In genomic region chr16:17887963-17888362, GRCh38 we compare ENCODE assay signal across 20 cellular contexts.
DNase-seq lines count a peak whose midpoint lies in the region; ATAC-seq and TF ChIP-seq lines count a peak whose summit lies in the region.
"Had no signal": no experiment of that assay in that cellular context is flagged by ENCODE, and none has a peak within 500 bp of the region (broad histone marks: within the 10 kb centered on the region; RNA-seq: fewer than 3 reads in every experiment).

No MANE protein-coding gene starts in this region.

- POLR2A ChIA-PET in activated CD4-positive, alpha-beta T cell treated with anti-CD3 and anti-CD28 coated beads for 36 hours (lab: Charles Lee) = no interaction called here

- WGBS in GM23248 (ENCODE audit: low coverage in 1 of 2, low lambda C conversion rate in 2 of 2, missing lambda C conversion rate in 2 of 2), 2 experiments = 56 to 61% methylated on average over 3 of the region's 3 CpGs

- no peaks in the 10 kb centered on the region for H3K36me3 Mint-ChIP-seq in activated CD4-positive, alpha-beta T cell treated with anti-CD3 and anti-CD28 coated beads for 36 hours (ENCODE audit: low read depth)
- H3K36me3 Mint-ChIP-seq: CD8-positive, alpha-beta T cell had no signal

- H3K4me1 ChIP-seq in GM23248 (ENCODE audit: insufficient read depth) (no peaks in the 10 kb centered on the region), tibial artery (no peaks in the 10 kb centered on the region)

- no peak overlapping the region for H3K27ac Mint-ChIP-seq in activated CD4-positive, alpha-beta T cell treated with anti-CD3 and anti-CD28 coated beads for 36 hours
- H3K27ac Mint-ChIP-seq: CD8-positive, alpha-beta T cell had no signal

- H2AFZ ChIP-seq in GM23248 = no peak overlapping the region
- H2AFZ ChIP-seq: PC-9 had no signal

- no peaks in the 10 kb centered on the region for H4K20me1 ChIP-seq in GM23248 (ENCODE audit: insufficient read depth)

- H3K36me3 ChIP-seq in GM23248 (ENCODE audit: low read depth) = no peaks in the 10 kb centered on the region
- no peaks in the 10 kb centered on the region for H3K36me3 ChIP-seq in tibial artery

- peak; percentile 61 for ATAC-seq in activated CD4-positive, alpha-beta T cell treated with anti-CD3 and anti-CD28 coated beads for 36 hours
- no peak for ATAC-seq in GM21737 (IDR thresholded peaks at IDR 0.05; ENCODE audit: unreplicated experiment)
- no peak for ATAC-seq in GM18907 (IDR thresholded peaks at IDR 0.05; ENCODE audit: unreplicated experiment)
- ATAC-seq: CD8-positive, alpha-beta T cell had no signal

- H3K4me3 Mint-ChIP-seq in activated CD4-positive, alpha-beta T cell treated with anti-CD3 and anti-CD28 coated beads for 36 hours = no peak overlapping the region
- H3K4me3 Mint-ChIP-seq: CD8-positive, alpha-beta T cell had no signal

- H3F3A ChIP-seq in GM23248 (ENCODE audit: insufficient read depth) = no peaks in the 10 kb centered on the region

- no peak overlapping the region for H3K4me2 ChIP-seq in GM23248 (ENCODE audit: unreplicated experiment)
- H3K4me2 ChIP-seq: PC-9 had no signal

- in situ Hi-C loops in GM23248 (cut with MboI) = no loop called here

- H3K9ac ChIP-seq in GM23248 = no peak overlapping the region

- peak; percentile 7 for DNase-seq in activated CD4-positive, alpha-beta T cell treated with anti-CD3 and anti-CD28 coated beads for 36 hours
- DNase-seq in activated CD4-positive, alpha-beta T cell treated with anti-CD3 and anti-CD28 coated beads, Interleukin-2, amount 50 U/mL, for 48 hours = no peak
- DNase-seq in GM23248 (peak; percentile 28), SK-N-DZ (ENCODE audit: low spot score) (peak; percentile 8), fibroblast of mammary gland (ENCODE audit: low read depth) (peak; percentile 37), tibial artery (no peak)
- DNase-seq: 8988T; AML-193; C1 segment of cervical spinal cord; CD8-positive, alpha-beta T cell; DND-41; GDM1; H7; Kasumi-1; NCI-H1092; NCI-H1436; NCI-H187 treated with DMSO at 0.1 percent for 48 hours; PC-9 had no signal

- TF ChIP-seq CTCF in fibroblast of mammary gland (conservative IDR thresholded peaks at IDR 0.05; ENCODE audit: control insufficient read depth, insufficient read depth, low read depth, low read length) (no peak), tibial artery (IDR thresholded peaks at IDR 0.05) (no peak)

- H3K4me3 ChIP-seq in GM23248 = no peak overlapping the region
- no peak overlapping the region for H3K4me3 ChIP-seq in fibroblast of mammary gland (ENCODE audit: control insufficient read depth, low read depth, low read length)
- H3K4me3 ChIP-seq in tibial artery = no peak overlapping the region
- H3K4me3 ChIP-seq: PC-9 had no signal

- H3K27me3 ChIP-seq in GM23248 (replicated peaks; ENCODE audit: insufficient read depth) = no peaks in the 10 kb centered on the region
- no peaks in the 10 kb centered on the region for H3K27me3 ChIP-seq in tibial artery

- peaks cover 16% of the 10 kb centered on the region for H3K27me3 Mint-ChIP-seq in activated CD4-positive, alpha-beta T cell treated with anti-CD3 and anti-CD28 coated beads for 36 hours

- intact Hi-C loops in activated CD4-positive, alpha-beta T cell treated with anti-CD3 and anti-CD28 coated beads for 36 hours (cut with DNase I, micrococcal nuclease) = no loop called here
- intact Hi-C loops in tibial artery (cut with DNase I; ENCODE audit: low total_unique reads) = no loop called here

- no peaks in the 10 kb centered on the region for H3K9me3 ChIP-seq in GM23248 (ENCODE audit: low read depth)
- H3K9me3 ChIP-seq in tibial artery = no peaks in the 10 kb centered on the region

- H3K9me2 ChIP-seq in GM23248 (ENCODE audit: insufficient read depth) = no peaks in the 10 kb centered on the region

- no peaks in the 10 kb centered on the region for H3K79me2 ChIP-seq in GM23248 (ENCODE audit: insufficient read depth)

- H3K27ac ChIP-seq in GM23248 = no peak overlapping the region
- H3K27ac ChIP-seq in tibial artery = no peak overlapping the region
- H3K27ac ChIP-seq: PC-9 had no signal

- CTCF ChIA-PET in activated CD4-positive, alpha-beta T cell treated with anti-CD3 and anti-CD28 coated beads for 36 hours (lab: Charles Lee) = no interaction called here

- H3K4me1 Mint-ChIP-seq in activated CD4-positive, alpha-beta T cell treated with anti-CD3 and anti-CD28 coated beads for 36 hours = no peaks in the 10 kb centered on the region

- peaks cover 2% of the 10 kb centered on the region for H3K9me3 Mint-ChIP-seq in activated CD4-positive, alpha-beta T cell treated with anti-CD3 and anti-CD28 coated beads for 36 hours (ENCODE audit: low read depth)
- H3K9me3 Mint-ChIP-seq: CD8-positive, alpha-beta T cell had no signal

Comparison
In these comparisons a context has a peak if more than half of its experiments do, and no peak if none do; other contexts are left out.
1. DNase-seq: peak in activated CD4-positive, alpha-beta T cell treated with anti-CD3 and anti-CD28 coated beads for 36 hours (single experiment), GM23248 (single experiment), SK-N-DZ (single experiment) and fibroblast of mammary gland (single experiment); none in activated CD4-positive, alpha-beta T cell treated with anti-CD3 and anti-CD28 coated beads, Interleukin-2, amount 50 U/mL, for 48 hours (0 of 2) and tibial artery (0 of 2).